14 cellular contexts compared by ENCODE assay signal in genomic region chr10:133265052-133265451, GRCh38. TPM values are rescaled to one million over a fixed set of nuclear protein-coding genes. Genes with fewer than 3 reads are reported as not detected.
DNase-seq lines count a peak whose midpoint lies in the region; ATAC-seq, FAIRE-seq and TF ChIP-seq lines count a peak whose summit lies in the region.
"Not testable (repeated sequence)": the region's sequence is repeated elsewhere in the genome, so short reads cannot be mapped to it uniquely, and the experiment has no call there.
"Had no signal": no experiment of that assay in that cellular context is flagged by ENCODE, and none has a peak within 500 bp of the region (broad histone marks: within the 10 kb centered on the region; RNA-seq: fewer than 3 reads in every experiment).

No MANE protein-coding gene starts in this region.

- H3K36me3 ChIP-seq in CD8-positive, alpha-beta memory T cell (ENCODE audit: insufficient read depth, low read length) = not testable (repeated sequence)

- not testable (repeated sequence) for H3K27me3 Mint-ChIP-seq in CD8-positive, alpha-beta memory T cell; T-helper 17 cell; activated CD4-positive, alpha-beta memory T cell treated with anti-CD3 and anti-CD28 coated beads, Interleukin-2, amount 10 ng/mL, durations not matched to agents 7 days and 5 days; central memory CD8-positive, alpha-beta T cell; natural killer cell (ENCODE audit: low read depth in 2 of 2); stimulated activated naive B cell treated with anti-CD40 and anti-IgM and Interleukin-4, amounts not matched to agents 10 μg/mL and 1 μg/mL and 100 μg/mL, for 72 hours

- TF ChIP-seq POLR2A in A549 (IDR thresholded peaks at IDR 0.05; ENCODE audit: low read length) = not testable (repeated sequence)

- intact Hi-C loops in left colon (cut with DNase I, micrococcal nuclease); natural killer cell (cut with micrococcal nuclease): not testable (repeated sequence)

- H3K9me3 ChIP-seq in A549; CD8-positive, alpha-beta memory T cell (ENCODE audit: low read length); T-helper 17 cell (ENCODE audit: control insufficient read depth, low read length, poor library complexity, severe bottlenecking): not testable (repeated sequence)

- peaks cover 0 to 24% (median 0%) of the 10 kb centered on the region in 3 donors for H3K36me3 Mint-ChIP-seq in CD8-positive, alpha-beta memory T cell
- H3K36me3 Mint-ChIP-seq in T-helper 17 cell (ENCODE audit: low read depth); natural killer cell: not testable (repeated sequence)
- peaks cover 29% of the 10 kb centered on the region for H3K36me3 Mint-ChIP-seq in activated CD4-positive, alpha-beta memory T cell treated with anti-CD3 and anti-CD28 coated beads, Interleukin-2, amount 10 ng/mL, durations not matched to agents 7 days and 5 days (ENCODE audit: low read depth)
- H3K36me3 Mint-ChIP-seq in central memory CD8-positive, alpha-beta T cell (ENCODE audit: insufficient read depth) = peaks cover 22% of the 10 kb centered on the region
- peaks cover 14 to 15% of the 10 kb centered on the region in 2 donors for H3K36me3 Mint-ChIP-seq in stimulated activated naive B cell treated with anti-CD40 and anti-IgM and Interleukin-4, amounts not matched to agents 10 μg/mL and 1 μg/mL and 100 μg/mL, for 72 hours

- TF ChIP-seq EP300 in A549 (IDR thresholded peaks at IDR 0.05) = not testable (repeated sequence)

- peaks cover 32% of the 10 kb centered on the region for H3K4me1 ChIP-seq in A549
- H3K4me1 ChIP-seq in CD8-positive, alpha-beta memory T cell (ENCODE audit: insufficient read depth, low read length) = peaks cover 46% of the 10 kb centered on the region

- TF ChIP-seq CTCF in A549 (IDR thresholded peaks at IDR 0.05); natural killer cell (IDR thresholded peaks at IDR 0.05): not testable (repeated sequence)

- peak overlapping the region; percentile 34; the same call in 2 of the 3 replicates for H3K4me2 ChIP-seq in A549

- TF ChIP-seq RAD21 in A549 (conservative IDR thresholded peaks at IDR 0.05 in 1 of 2, IDR thresholded peaks at IDR 0.05 in 1 of 2) = not testable (repeated sequence)

- ATAC-seq in A549; T-helper 17 cell; central memory CD8-positive, alpha-beta T cell (replicated peaks; ENCODE audit: extremely low read depth, poor library complexity, severe bottlenecking); left colon; natural killer cell; stimulated activated naive B cell treated with anti-CD40 and anti-IgM and Interleukin-4, amounts not matched to agents 10 μg/mL and 1 μg/mL and 100 μg/mL, for 72 hours (replicated peaks): not testable (repeated sequence)

- CTCF ChIA-PET in A549 (lab: Yijun Ruan, JAX) = interaction anchor here (0.7 to 2.9 kb wide), 2 partner anchors 10 to 51 kb away, joined by 3 to 9 read pairs; no protein-coding TSS in a partner anchor
- CTCF ChIA-PET in CD8-positive, alpha-beta memory T cell (lab: Charles Lee) = interaction anchor here (0.7 kb wide), 1 partner anchor 805 kb away, joined by 3 read pairs; no protein-coding TSS in a partner anchor
- CTCF ChIA-PET in activated CD4-positive, alpha-beta memory T cell treated with anti-CD3 and anti-CD28 coated beads, Interleukin-2, amount 10 ng/mL, durations not matched to agents 7 days and 5 days (lab: Charles Lee) = interaction anchor here (1.2 kb wide), 1 partner anchor 14 kb away, joined by 7 read pairs; no protein-coding TSS in a partner anchor

- H3K27ac Mint-ChIP-seq in CD8-positive, alpha-beta memory T cell = peak overlapping the region in 5 of 8 donors; percentile 45 to 88 (median 71)
- H3K27ac Mint-ChIP-seq in T-helper 17 cell = peak overlapping the region; percentile 90
- H3K27ac Mint-ChIP-seq in activated CD4-positive, alpha-beta memory T cell treated with anti-CD3 and anti-CD28 coated beads, Interleukin-2, amount 10 ng/mL, durations not matched to agents 7 days and 5 days = peak overlapping the region; percentile 80
- H3K27ac Mint-ChIP-seq in central memory CD8-positive, alpha-beta T cell (ENCODE audit: low read depth) = peak overlapping the region; percentile 90
- peak overlapping the region in 1 of 2 donors; percentile 41 for H3K27ac Mint-ChIP-seq in natural killer cell
- peak overlapping the region; percentile 62 for H3K27ac Mint-ChIP-seq in stimulated activated naive B cell treated with anti-CD40 and anti-IgM and Interleukin-4, amounts not matched to agents 10 μg/mL and 1 μg/mL and 100 μg/mL, for 72 hours

- not testable (repeated sequence) for H3K27ac ChIP-seq in A549; CD8-positive, alpha-beta memory T cell (ENCODE audit: low read depth, low read length)

- H3K4me3 ChIP-seq in A549; CD8-positive, alpha-beta memory T cell (ENCODE audit: low read length): not testable (repeated sequence)

- peak overlapping the region in 4 of 7 donors; percentile 26 to 75 (median 38) for H3K4me3 Mint-ChIP-seq in CD8-positive, alpha-beta memory T cell
- H3K4me3 Mint-ChIP-seq in T-helper 17 cell = peak overlapping the region; percentile 87
- peak overlapping the region; percentile 27 for H3K4me3 Mint-ChIP-seq in activated CD4-positive, alpha-beta memory T cell treated with anti-CD3 and anti-CD28 coated beads, Interleukin-2, amount 10 ng/mL, durations not matched to agents 7 days and 5 days
- peak overlapping the region; percentile 72 for H3K4me3 Mint-ChIP-seq in central memory CD8-positive, alpha-beta T cell
- peak overlapping the region; percentile 69 for H3K4me3 Mint-ChIP-seq in natural killer cell
- H3K4me3 Mint-ChIP-seq in stimulated activated naive B cell treated with anti-CD40 and anti-IgM and Interleukin-4, amounts not matched to agents 10 μg/mL and 1 μg/mL and 100 μg/mL, for 72 hours = not testable (repeated sequence)

- 47% methylated on average over 8 of the region's 10 CpGs for WGBS in A549 (ENCODE audit: missing lambda C conversion rate)

- FAIRE-seq in A549 (lab: Jason Lieb, UNC) = not testable (repeated sequence)

- POLR2A ChIA-PET in A549 (lab: Yijun Ruan, JAX); CD8-positive, alpha-beta memory T cell (lab: Charles Lee): not testable (repeated sequence)
- POLR2A ChIA-PET in activated CD4-positive, alpha-beta memory T cell treated with anti-CD3 and anti-CD28 coated beads, Interleukin-2, amount 10 ng/mL, durations not matched to agents 7 days and 5 days (lab: Charles Lee) = interaction anchor here (0.7 to 11.7 kb wide), 5 partner anchors 10 to 823 kb away, joined by 3 to 113 read pairs (median 5); partner anchors contain the start of gene ADAM8

- H3K4me1 Mint-ChIP-seq in CD8-positive, alpha-beta memory T cell = peaks cover 36 to 55% (median 51%) of the 10 kb centered on the region in 3 donors
- H3K4me1 Mint-ChIP-seq in T-helper 17 cell (peaks cover 34% of the 10 kb centered on the region), natural killer cell (peaks cover 4 to 50% of the 10 kb centered on the region in 2 donors)
- H3K4me1 Mint-ChIP-seq in activated CD4-positive, alpha-beta memory T cell treated with anti-CD3 and anti-CD28 coated beads, Interleukin-2, amount 10 ng/mL, durations not matched to agents 7 days and 5 days = peaks cover 54% of the 10 kb centered on the region
- H3K4me1 Mint-ChIP-seq in central memory CD8-positive, alpha-beta T cell = peaks cover 33% of the 10 kb centered on the region
- peaks cover 25 to 42% of the 10 kb centered on the region in 2 donors for H3K4me1 Mint-ChIP-seq in stimulated activated naive B cell treated with anti-CD40 and anti-IgM and Interleukin-4, amounts not matched to agents 10 μg/mL and 1 μg/mL and 100 μg/mL, for 72 hours

- not testable (repeated sequence) for H3K9me3 Mint-ChIP-seq in CD8-positive, alpha-beta memory T cell; activated CD4-positive, alpha-beta memory T cell treated with anti-CD3 and anti-CD28 coated beads, Interleukin-2, amount 10 ng/mL, durations not matched to agents 7 days and 5 days; central memory CD8-positive, alpha-beta T cell; natural killer cell; stimulated activated naive B cell treated with anti-CD40 and anti-IgM and Interleukin-4, amounts not matched to agents 10 μg/mL and 1 μg/mL and 100 μg/mL, for 72 hours

- H3K27me3 ChIP-seq in CD8-positive, alpha-beta memory T cell (ENCODE audit: insufficient read depth, low read length, poor library complexity, severe bottlenecking) = not testable (repeated sequence)

- DNase-seq in A549 (ENCODE audit: low read depth in 1 of 2, low spot score in 1 of 2); CD8-positive, alpha-beta memory T cell; T-helper 17 cell; activated CD4-positive, alpha-beta memory T cell treated with anti-CD3 and anti-CD28 coated beads, Interleukin-2, amount 10 ng/mL, durations not matched to agents 7 days and 5 days; central memory CD8-positive, alpha-beta T cell (ENCODE audit: low spot score in 2 of 2); natural killer cell; stimulated activated naive B cell treated with anti-CD40 and anti-IgM and Interleukin-4, amounts not matched to agents 10 μg/mL and 1 μg/mL and 100 μg/mL, for 72 hours: not testable (repeated sequence)
- DNase-seq in left colon = peak; percentile 59 to 69

RNA-seq across cellular contexts. Expression of gene ADAM8, which starts 11.6 kb away (rescaled TPM):
- 1.4 TPM in 2 replicates for polyA plus RNA-seq in A549 (2011; rRNA removed)
- 2.2 and 4.0 TPM in 2 replicates for polyA plus RNA-seq in A549 (2012; cell fraction: cytosol; rRNA removed)
- 39.8 and 45.3 TPM in 2 replicates for polyA plus RNA-seq in A549 (2012; cell fraction: nucleus; rRNA removed)
- polyA plus RNA-seq in A549 (2017; fragmentation: RNase III; extraction: RNeasy Plus Mini Kit Qiagen cat#74134 plus additional on column Dnase treatment) = 4.1 to 5.2 TPM (median 4.4 TPM) in 3 replicates
- polyA minus RNA-seq in A549 (2011; rRNA and poly(A)+ RNA removed) = 0.66 and 1.2 TPM in 2 replicates
- 10 to 100 TPM; 67.0 to 70.0 TPM for total RNA-seq in CD8-positive, alpha-beta memory T cell
- polyA plus RNA-seq in CD8-positive, alpha-beta memory T cell = 74.9 TPM
- 100 to 1,000 TPM; 157 to 188 TPM for total RNA-seq in T-helper 17 cell
- total RNA-seq in activated CD4-positive, alpha-beta memory T cell treated with anti-CD3 and anti-CD28 coated beads, Interleukin-2, amount 10 ng/mL, durations not matched to agents 7 days and 5 days = 100 to 1,000 TPM; 206 to 207 TPM
- total RNA-seq in left colon = 1 to 10 TPM; 2.3 to 2.8 TPM
- total RNA-seq in natural killer cell = 100 to 1,000 TPM; 357 to 682 (median 425) TPM
- polyA plus RNA-seq: GM23248 had no signal

RNA-seq across cellular contexts. Expression of gene VENTX, which starts 27.4 kb away (rescaled TPM):
- polyA plus RNA-seq in A549 (2011; rRNA removed) (not detected in 2 replicates), A549 (2017; fragmentation: RNase III; extraction: RNeasy Plus Mini Kit Qiagen cat#74134 plus additional on column Dnase treatment) (not detected in 3 replicates)
- polyA plus RNA-seq in A549 (2012; cell fraction: cytosol; rRNA removed) = not detected in 2 replicates
- not detected in 2 replicates for polyA plus RNA-seq in A549 (2012; cell fraction: nucleus; rRNA removed)
- not detected in 2 replicates for polyA minus RNA-seq in A549 (2011; rRNA and poly(A)+ RNA removed)
- total RNA-seq in CD8-positive, alpha-beta memory T cell = not detected
- not detected for polyA plus RNA-seq in CD8-positive, alpha-beta memory T cell
- total RNA-seq in T-helper 17 cell (under 1 TPM; 0.21 to 0.52 TPM), left colon (under 1 TPM in 1 of 2 donors, not detected in 1; 0.14 TPM), natural killer cell (1 to 10 TPM in 1 of 3 donors, under 1 TPM in 2; 0.48 to 4.1 (median 0.75) TPM)
- not detected for total RNA-seq in activated CD4-positive, alpha-beta memory T cell treated with anti-CD3 and anti-CD28 coated beads, Interleukin-2, amount 10 ng/mL, durations not matched to agents 7 days and 5 days
- total RNA-seq: A673, Daoy, GM23248, H4, HepG2 had no signal
- polyA plus RNA-seq: AG04450, GM23248, HepG2 had no signal

RNA-seq across cellular contexts. Expression of gene UTF1, which starts 35.0 kb away (rescaled TPM):
- polyA plus RNA-seq in A549 (2011; rRNA removed) (not detected in 2 replicates), A549 (2017; fragmentation: RNase III; extraction: RNeasy Plus Mini Kit Qiagen cat#74134 plus additional on column Dnase treatment) (not detected in 3 replicates)
- not detected in 2 replicates for polyA plus RNA-seq in A549 (2012; cell fraction: cytosol; rRNA removed)
- not detected in 2 replicates for polyA plus RNA-seq in A549 (2012; cell fraction: nucleus; rRNA removed)
- not detected in 2 replicates for polyA minus RNA-seq in A549 (2011; rRNA and poly(A)+ RNA removed)
- not detected for total RNA-seq in CD8-positive, alpha-beta memory T cell
- not detected for polyA plus RNA-seq in CD8-positive, alpha-beta memory T cell
- total RNA-seq in T-helper 17 cell (not detected), left colon (not detected), natural killer cell (under 1 TPM in 2 of 3 donors, not detected in 1; 0.31 to 0.33 TPM)
- not detected for total RNA-seq in activated CD4-positive, alpha-beta memory T cell treated with anti-CD3 and anti-CD28 coated beads, Interleukin-2, amount 10 ng/mL, durations not matched to agents 7 days and 5 days
- total RNA-seq: A673, Daoy, GM23248, H4, HepG2 had no signal
- polyA plus RNA-seq: AG04450, GM23248, HepG2 had no signal

RNA-seq across cellular contexts. Expression of gene TUBGCP2, which starts 43.6 kb away (rescaled TPM):
- polyA plus RNA-seq in A549 (2011; rRNA removed) = 44.5 and 44.9 TPM in 2 replicates
- 35.7 and 43.6 TPM in 2 replicates for polyA plus RNA-seq in A549 (2012; cell fraction: cytosol; rRNA removed)
- 68.0 and 91.7 TPM in 2 replicates for polyA plus RNA-seq in A549 (2012; cell fraction: nucleus; rRNA removed)
- polyA plus RNA-seq in A549 (2017; fragmentation: RNase III; extraction: RNeasy Plus Mini Kit Qiagen cat#74134 plus additional on column Dnase treatment) = 32.5 to 35.0 TPM (median 33.6 TPM) in 3 replicates
- 57.5 and 75.3 TPM in 2 replicates for polyA minus RNA-seq in A549 (2011; rRNA and poly(A)+ RNA removed)
- 10 to 100 TPM; 67.9 to 68.1 TPM for total RNA-seq in CD8-positive, alpha-beta memory T cell
- polyA plus RNA-seq in CD8-positive, alpha-beta memory T cell = 39.9 TPM
- total RNA-seq in T-helper 17 cell = 10 to 100 TPM; 73.6 to 75.4 TPM
- 10 to 100 TPM; 52.3 to 58.2 TPM for total RNA-seq in activated CD4-positive, alpha-beta memory T cell treated with anti-CD3 and anti-CD28 coated beads, Interleukin-2, amount 10 ng/mL, durations not matched to agents 7 days and 5 days
- total RNA-seq in left colon = 10 to 100 TPM; 53.8 to 53.9 TPM
- total RNA-seq in natural killer cell = 10 to 100 TPM; 74.3 to 81.8 (median 78.7) TPM

RNA-seq across cellular contexts. Expression of gene ZNF511, which starts 43.7 kb away (rescaled TPM):
- polyA plus RNA-seq in A549 (2011; rRNA removed) (39.4 and 40.2 TPM in 2 replicates), A549 (2017; fragmentation: RNase III; extraction: RNeasy Plus Mini Kit Qiagen cat#74134 plus additional on column Dnase treatment) (41.1 to 43.6 TPM (median 41.7 TPM) in 3 replicates)
- 95.1 and 97.8 TPM in 2 replicates for polyA plus RNA-seq in A549 (2012; cell fraction: cytosol; rRNA removed)
- polyA plus RNA-seq in A549 (2012; cell fraction: nucleus; rRNA removed) = 61.6 and 72.9 TPM in 2 replicates
- polyA minus RNA-seq in A549 (2011; rRNA and poly(A)+ RNA removed) = 22.7 and 23.3 TPM in 2 replicates
- 10 to 100 TPM; 82.2 to 83.2 TPM for total RNA-seq in CD8-positive, alpha-beta memory T cell
- polyA plus RNA-seq in CD8-positive, alpha-beta memory T cell = 90.8 TPM
- total RNA-seq in T-helper 17 cell (10 to 100 TPM; 28.1 to 33.2 TPM), left colon (10 to 100 TPM; 41.0 to 42.1 TPM), natural killer cell (10 to 100 TPM; 28.1 to 39.0 (median 32.4) TPM)
- 10 to 100 TPM; 45.7 to 52.7 TPM for total RNA-seq in activated CD4-positive, alpha-beta memory T cell treated with anti-CD3 and anti-CD28 coated beads, Interleukin-2, amount 10 ng/mL, durations not matched to agents 7 days and 5 days

Comparison
In these comparisons a context has a peak if more than half of its experiments do, and no peak if none do; other contexts are left out.
1. RNA of gene ADAM8, which starts 11.6 kb away (total RNA-seq): 357 to 682 TPM in natural killer cell, 206 to 207 TPM in activated CD4-positive, alpha-beta memory T cell treated with anti-CD3 and anti-CD28 coated beads, Interleukin-2, amount 10 ng/mL, durations not matched to agents 7 days and 5 days, 157 to 188 TPM in T-helper 17 cell and 67.0 to 70.0 TPM in CD8-positive, alpha-beta memory T cell; 2.3 to 2.8 TPM in left colon; every median in the first group is over 10 times any median in the second.